ENCODE assay signal across 1 cellular context in the genomic region with DNA sequence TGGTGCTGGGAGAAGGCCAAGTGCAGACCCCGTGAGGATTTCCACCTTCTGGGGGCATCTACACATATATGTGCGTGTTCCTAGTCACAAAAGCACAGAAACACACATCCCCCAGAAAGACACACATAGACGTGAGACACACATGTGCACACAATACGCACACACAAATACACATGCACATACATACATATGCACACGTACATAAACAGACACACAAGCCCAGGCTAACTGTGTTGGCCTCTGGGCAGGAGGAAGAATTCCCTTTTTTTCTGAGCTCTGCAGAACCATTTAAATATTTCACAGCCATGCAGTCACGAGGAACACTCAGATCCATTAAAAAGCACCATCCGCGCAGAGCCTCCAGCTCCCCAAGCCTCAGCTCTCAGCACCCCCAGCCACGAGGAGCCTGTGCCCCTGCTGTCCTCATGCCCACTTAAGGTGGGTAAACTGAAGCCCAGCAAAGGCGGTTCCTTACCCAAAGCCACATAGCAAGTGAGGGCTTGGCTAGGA.
TF ChIP-seq lines count a peak whose summit lies in the region.

No MANE protein-coding gene starts in this region.

TF ChIP-seq in SK-N-SH, 30 proteins besides CTCF, POLR2A, EP300 and RAD21:
- no peak for TF ChIP-seq CHD2 (IDR thresholded peaks at IDR 0.05; ENCODE audit: low read length, partially characterized antibody)
- TF ChIP-seq, protein P1, sequence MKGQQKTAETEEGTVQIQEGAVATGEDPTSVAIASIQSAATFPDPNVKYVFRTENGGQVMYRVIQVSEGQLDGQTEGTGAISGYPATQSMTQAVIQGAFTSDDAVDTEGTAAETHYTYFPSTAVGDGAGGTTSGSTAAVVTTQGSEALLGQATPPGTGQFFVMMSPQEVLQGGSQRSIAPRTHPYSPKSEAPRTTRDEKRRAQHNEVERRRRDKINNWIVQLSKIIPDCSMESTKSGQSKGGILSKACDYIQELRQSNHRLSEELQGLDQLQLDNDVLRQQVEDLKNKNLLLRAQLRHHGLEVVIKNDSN (IDR thresholded peaks at IDR 0.05; ENCODE audit: borderline replicate concordance, low read depth): no peak
- no peak for TF ChIP-seq TEAD4 (IDR thresholded peaks at IDR 0.05; ENCODE audit: borderline replicate concordance, insufficient read depth)
- no peak for TF ChIP-seq EZH2phosphoT487 (IDR thresholded peaks at IDR 0.05; ENCODE audit: borderline replicate concordance, low read depth)
- no peak for TF ChIP-seq SMC3 (IDR thresholded peaks at IDR 0.05; ENCODE audit: low read depth, low read length)
- TF ChIP-seq, protein P2, sequence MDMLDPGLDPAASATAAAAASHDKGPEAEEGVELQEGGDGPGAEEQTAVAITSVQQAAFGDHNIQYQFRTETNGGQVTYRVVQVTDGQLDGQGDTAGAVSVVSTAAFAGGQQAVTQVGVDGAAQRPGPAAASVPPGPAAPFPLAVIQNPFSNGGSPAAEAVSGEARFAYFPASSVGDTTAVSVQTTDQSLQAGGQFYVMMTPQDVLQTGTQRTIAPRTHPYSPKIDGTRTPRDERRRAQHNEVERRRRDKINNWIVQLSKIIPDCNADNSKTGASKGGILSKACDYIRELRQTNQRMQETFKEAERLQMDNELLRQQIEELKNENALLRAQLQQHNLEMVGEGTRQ (IDR thresholded peaks at IDR 0.05; ENCODE audit: borderline replicate concordance, low read depth, low read length): no peak
